Comparison of ENCODE assay signal across 8 cellular contexts in genomic region chr5:60161340-60161934, GRCh38.
DNase-seq lines count a peak whose midpoint lies in the region; ATAC-seq and TF ChIP-seq lines count a peak whose summit lies in the region.

No MANE protein-coding gene starts in this region.

- no peaks in the 10 kb centered on the region for H3K4me1 Mint-ChIP-seq in nephron

- H3K4me3 ChIP-seq in DOHH2 (ENCODE audit: low read length) = no peak overlapping the region
- no peak overlapping the region for H3K4me3 ChIP-seq in astrocyte of the cerebellum (ENCODE audit: low read depth, low read length)

- peaks cover 4% of the 10 kb centered on the region for H3K27me3 Mint-ChIP-seq in nephron (ENCODE audit: low read depth)

- no peak overlapping the region for H3K4me3 Mint-ChIP-seq in nephron

- no peak overlapping the region for H3K27ac Mint-ChIP-seq in nephron

- no peaks in the 10 kb centered on the region for H3K36me3 Mint-ChIP-seq in nephron (ENCODE audit: low read depth)

- no peaks in the 10 kb centered on the region for H3F3A ChIP-seq in DOHH2 (ENCODE audit: control insufficient read depth, insufficient read depth)

- no peaks in the 10 kb centered on the region for H3K36me3 ChIP-seq in DOHH2 (ENCODE audit: control insufficient read depth, low read length)

- in situ Hi-C loops in astrocyte of the cerebellum (cut with HindIII; ENCODE audit: low sequenced_read_pairs) = no loop called here

- no peaks in the 10 kb centered on the region for H3K4me1 ChIP-seq in DOHH2 (ENCODE audit: control insufficient read depth, low read length)

- no peaks in the 10 kb centered on the region for H3K9me3 Mint-ChIP-seq in nephron

- intact Hi-C loops in left cardiac atrium (cut with DNase I) = no loop called here

- H4K20me1 ChIP-seq in DOHH2 (ENCODE audit: control insufficient read depth, insufficient read depth, low read depth, low read length) = no peaks in the 10 kb centered on the region

- H3K27me3 ChIP-seq in DOHH2 (ENCODE audit: control insufficient read depth, low read length) = no peaks in the 10 kb centered on the region

- H3K4me2 ChIP-seq in DOHH2 (ENCODE audit: low read length) = no peak overlapping the region

- H3K27ac ChIP-seq in DOHH2 (ENCODE audit: low read depth, low read length) = no peak overlapping the region

- TF ChIP-seq CTCF in DOHH2 (IDR thresholded peaks at IDR 0.05; ENCODE audit: low read depth, low read length, poor library complexity, severe bottlenecking) = peak; percentile 63
- peak; percentile 61 for TF ChIP-seq CTCF in astrocyte of the cerebellum (IDR thresholded peaks at IDR 0.05; ENCODE audit: low read depth, low read length, missing control alignments)
- TF ChIP-seq CTCF in nephron (IDR thresholded peaks at IDR 0.05; ENCODE audit: unreplicated experiment in 3 of 3) = peak; percentile 41 to 62 (median 48)

- H3K9me2 ChIP-seq in DOHH2 (replicated peaks; ENCODE audit: control insufficient read depth, low read length) = no peaks in the 10 kb centered on the region

- DNase-seq in Kasumi-1 (lab: John Stamatoyannopoulos, UW) (peak; percentile 55 to 67), astrocyte of the cerebellum (ENCODE audit: low read depth) (no peak), left cardiac atrium (no peak)
- DNase-seq in stimulated activated naive CD4-positive, alpha-beta T cell (lab: John Stamatoyannopoulos, UW) = no peak
- DNase-seq in NK-92 treated with Interleukin-12 subunit alpha and Interleukin-12 subunit beta, amount 100 ng/mL, for 24 hours (lab: John Stamatoyannopoulos, UW) = no peak

- H3K79me2 ChIP-seq in DOHH2 (ENCODE audit: control insufficient read depth, low read length) = no peaks in the 10 kb centered on the region

- H3K9me3 ChIP-seq in DOHH2 (ENCODE audit: control insufficient read depth, insufficient read depth, low read length) = no peaks in the 10 kb centered on the region

- ATAC-seq in GM21381 (IDR thresholded peaks at IDR 0.05; ENCODE audit: unreplicated experiment) = peak; percentile 70
- no peak for ATAC-seq in left cardiac atrium

Comparison
In these comparisons a context has a peak if more than half of its experiments do, and no peak if none do; other contexts are left out.
1. DNase-seq: peak in Kasumi-1 (2 of 2); none in astrocyte of the cerebellum (single experiment), stimulated activated naive CD4-positive, alpha-beta T cell (0 of 6), left cardiac atrium (single experiment) and NK-92 treated with Interleukin-12 subunit alpha and Interleukin-12 subunit beta, amount 100 ng/mL, for 24 hours (single experiment).
2. Peak in every context shown above with its lines, with median percentiles within 50 percentile points of each other: CTCF ChIP-seq.